ENCODE assay signal across 17 cellular contexts in the genomic region with DNA sequence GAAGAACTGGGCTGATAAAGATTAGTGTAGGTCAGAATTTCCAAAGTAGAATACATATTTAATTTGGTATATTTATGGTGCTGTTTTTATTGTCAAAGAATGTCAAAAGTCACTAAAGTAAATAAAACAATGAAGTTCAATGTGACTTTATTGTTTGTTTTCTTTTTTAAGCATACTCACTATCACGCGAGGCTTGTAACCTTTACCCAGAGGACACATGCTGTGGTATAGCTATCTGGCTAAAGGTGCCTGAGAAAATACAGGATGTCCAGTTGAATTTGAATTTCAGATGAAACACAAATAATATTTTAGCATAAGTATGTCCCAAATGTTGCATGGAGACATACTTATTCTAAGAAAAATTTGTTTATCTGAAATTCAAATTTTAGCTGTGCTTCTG.
DNase-seq lines count a peak whose midpoint lies in the region; ATAC-seq and TF ChIP-seq lines count a peak whose summit lies in the region.
"Had no signal": no experiment of that assay in that cellular context is flagged by ENCODE, and none has a peak within 500 bp of the region (broad histone marks: within the 10 kb centered on the region; RNA-seq: fewer than 3 reads in every experiment).

No MANE protein-coding gene starts in this region.

- no peak overlapping the region for H3K4me3 ChIP-seq in right lobe of liver
- H3K4me3 ChIP-seq: GM23338 had no signal

- peak; percentile 17 for DNase-seq in DMS53 (lab: John Stamatoyannopoulos, UW)
- DNase-seq in DMS53 treated with DMSO at 0.1 percent for 48 hours (lab: John Stamatoyannopoulos, UW; ENCODE audit: unreplicated experiment): no peak
- DNase-seq in LoVo (ENCODE audit: low spot score): peak; percentile 29
- no peak for DNase-seq in right lobe of liver
- DNase-seq: 8988T; ACHN; BE2C; C1 segment of cervical spinal cord; Caco-2; CD4-positive, alpha-beta T cell; DMS79 treated with DMSO at 0.1 percent for 48 hours; GF-D8; HCEC 1CT had no signal

- peak overlapping the region; percentile 97 for H3K27ac ChIP-seq in 22Rv1
- H3K27ac ChIP-seq in right lobe of liver: no peak overlapping the region

- 35% methylated on average over 2 of the region's 2 CpGs for WGBS in right lobe of liver (ENCODE audit: insufficient coverage, low coverage, low lambda C conversion rate, missing lambda C conversion rate)

- no peaks in the 10 kb centered on the region for H3K9me3 ChIP-seq in right lobe of liver
- H3K9me3 ChIP-seq: BE2C, Caco-2 had no signal

- intact Hi-C loops in right lobe of liver (cut with DNase I): no loop called here

- TF ChIP-seq CTCF in 22Rv1 (IDR thresholded peaks at IDR 0.05): no peak
- TF ChIP-seq CTCF in right lobe of liver (IDR thresholded peaks at IDR 0.05): no peak

- no peaks in the 10 kb centered on the region for H3K36me3 ChIP-seq in right lobe of liver
- H3K36me3 ChIP-seq: BE2C had no signal

- no peak for TF ChIP-seq POLR2A in right lobe of liver (IDR thresholded peaks at IDR 0.05)

- H3K4me1 ChIP-seq in right lobe of liver: peaks cover 0 to 6% (median 0%) of the 10 kb centered on the region in 4 donors
- H3K4me1 ChIP-seq: BE2C had no signal

- H3K27me3 ChIP-seq in right lobe of liver: no peaks in the 10 kb centered on the region
- H3K27me3 ChIP-seq: BE2C had no signal

- peak; percentile 44 to 65 (median 56) for ATAC-seq in right lobe of liver
- no peak for ATAC-seq in GM18868 (IDR thresholded peaks at IDR 0.05; ENCODE audit: unreplicated experiment)
- ATAC-seq in GM18498 (IDR thresholded peaks at IDR 0.05; ENCODE audit: unreplicated experiment): no peak
- ATAC-seq: GM23338 had no signal

Comparison
In these comparisons a context has a peak if more than half of its experiments do, and no peak if none do; other contexts are left out.
1. DNase-seq: peak in DMS53 (single experiment) and LoVo (single experiment); none in DMS53 treated with DMSO at 0.1 percent for 48 hours (single experiment) and right lobe of liver (0 of 3).
2. ATAC-seq: peak in right lobe of liver (4 of 4); none in GM18868 (single experiment) and GM18498 (single experiment).